Comparison of ENCODE assay signal across 3 cellular contexts in genomic region chr3:66097647-66098046, GRCh38.
A peak's percentile ranks its signal among the peaks of the same experiment; 100 is the strongest.
TF ChIP-seq lines count a peak whose summit lies in the region.

No MANE protein-coding gene starts in this region.

TF ChIP-seq in K562, 482 proteins besides CTCF, POLR2A, EP300 and RAD21 (continues in another document):
- TF ChIP-seq UBTF (IDR thresholded peaks at IDR 0.05; ENCODE audit: borderline replicate concordance in 1 of 2, low read depth in 2 of 2, low read length in 2 of 2) (no peak), ZNF133 (CRISPR knock-in tag; IDR thresholded peaks at IDR 0.05) (no peak), ZKSCAN3 (CRISPR knock-in tag; IDR thresholded peaks at IDR 0.05) (no peak), FOXK1 (CRISPR knock-in tag; IDR thresholded peaks at IDR 0.05; ENCODE audit: borderline replicate concordance) (no peak)

TF ChIP-seq in HepG2, 621 proteins besides CTCF, POLR2A, EP300 and RAD21:
- TF ChIP-seq GFI1 (CRISPR knock-in tag; IDR thresholded peaks at IDR 0.05; ENCODE audit: borderline replicate concordance): no peak
- no peak for TF ChIP-seq ZBTB40 (IDR thresholded peaks at IDR 0.05)
- TF ChIP-seq ZBTB40 (CRISPR knock-in tag; IDR thresholded peaks at IDR 0.05): peak; percentile 70; the same call in 1 of the 2 replicates
- TF ChIP-seq ZNF740 (CRISPR knock-in tag; IDR thresholded peaks at IDR 0.05): no peak
- TF ChIP-seq FOXA1 (IDR thresholded peaks at IDR 0.05): no peak
- TF ChIP-seq FOXA1 (CRISPR knock-in tag; IDR thresholded peaks at IDR 0.05): no peak
- no peak for TF ChIP-seq ZBTB3 (CRISPR knock-in tag; IDR thresholded peaks at IDR 0.05; ENCODE audit: borderline replicate concordance, low read depth)
- TF ChIP-seq ZNF746 (CRISPR knock-in tag; IDR thresholded peaks at IDR 0.05): no peak
- TF ChIP-seq ZNF83 (CRISPR knock-in tag; IDR thresholded peaks at IDR 0.05; ENCODE audit: borderline replicate concordance): no peak
- no peak for TF ChIP-seq NR2F1 (CRISPR knock-in tag; IDR thresholded peaks at IDR 0.05)

TF ChIP-seq in GM12891, 5 proteins besides CTCF, POLR2A, EP300 and RAD21:
- no peak for TF ChIP-seq SPI1 (IDR thresholded peaks at IDR 0.05; ENCODE audit: low read depth, low read length)
- no peak for TF ChIP-seq POLR2AphosphoS5 (IDR thresholded peaks at IDR 0.05; ENCODE audit: low read depth, low read length)
- TF ChIP-seq PAX5 (IDR thresholded peaks at IDR 0.05; ENCODE audit: insufficient read depth, low read length, severe bottlenecking): no peak
- TF ChIP-seq POU2F2 (IDR thresholded peaks at IDR 0.05; ENCODE audit: low read depth, low read length): no peak
- TF ChIP-seq TAF1 (IDR thresholded peaks at IDR 0.05; ENCODE audit: low read depth, low read length): no peak
